ENCODE assay signal across 8 cellular contexts in genomic region chr6:127464881-127465459, GRCh38. TPM values are rescaled to one million over a fixed set of nuclear protein-coding genes. Genes with fewer than 3 reads are reported as not detected.
A peak's percentile ranks its signal among the peaks of the same experiment; 100 is the strongest.
DNase-seq lines count a peak whose midpoint lies in the region; ATAC-seq and TF ChIP-seq lines count a peak whose summit lies in the region.

No MANE protein-coding gene starts in this region.

- H3K36me3 Mint-ChIP-seq in activated T-helper 2 cell treated with anti-CD3 and anti-CD28 coated beads, Interferon-gamma antibody, Interleukin-2, Interleukin-4, amounts not matched to agents 10 μg/mL and 5 μg/mL and 100 μg/mL, durations not matched to agents 14 hours and 24 hours and 36 hours (ENCODE audit: low read depth): peaks cover 7% of the 10 kb centered on the region
- no peaks in the 10 kb centered on the region for H3K36me3 Mint-ChIP-seq in type B pancreatic cell

- no peaks in the 10 kb centered on the region for H3K27me3 Mint-ChIP-seq in activated T-helper 2 cell treated with anti-CD3 and anti-CD28 coated beads, Interferon-gamma antibody, Interleukin-2, Interleukin-4, amounts not matched to agents 10 μg/mL and 5 μg/mL and 100 μg/mL, durations not matched to agents 14 hours and 24 hours and 36 hours (ENCODE audit: low read depth)
- no peaks in the 10 kb centered on the region for H3K27me3 Mint-ChIP-seq in type B pancreatic cell

- peak; percentile 93 for ATAC-seq in GM21381 (IDR thresholded peaks at IDR 0.05; ENCODE audit: unreplicated experiment)

- no peak overlapping the region for H3K27ac Mint-ChIP-seq in activated T-helper 2 cell treated with anti-CD3 and anti-CD28 coated beads, Interferon-gamma antibody, Interleukin-2, Interleukin-4, amounts not matched to agents 10 μg/mL and 5 μg/mL and 100 μg/mL, durations not matched to agents 14 hours and 24 hours and 36 hours
- no peak overlapping the region for H3K27ac Mint-ChIP-seq in type B pancreatic cell

- TF ChIP-seq CTCF in type B pancreatic cell (conservative IDR thresholded peaks at IDR 0.05): peak; percentile 89

- H3K4me1 Mint-ChIP-seq in activated T-helper 2 cell treated with anti-CD3 and anti-CD28 coated beads, Interferon-gamma antibody, Interleukin-2, Interleukin-4, amounts not matched to agents 10 μg/mL and 5 μg/mL and 100 μg/mL, durations not matched to agents 14 hours and 24 hours and 36 hours (ENCODE audit: low read depth): peaks cover 25% of the 10 kb centered on the region
- no peaks in the 10 kb centered on the region for H3K4me1 Mint-ChIP-seq in type B pancreatic cell (ENCODE audit: unreplicated experiment)

- DNase-seq in DMS53 treated with DMSO at 0.1 percent for 48 hours (lab: John Stamatoyannopoulos, UW; ENCODE audit: unreplicated experiment): peak; percentile 21
- DNase-seq in HPDE6-E6E7 (ENCODE audit: extremely low spot score): peak; percentile 57
- peak; percentile 48 for DNase-seq in RPMI8226
- peak; percentile 31 for DNase-seq in activated T-helper 2 cell treated with anti-CD3 and anti-CD28 coated beads, Interferon-gamma antibody, Interleukin-2, Interleukin-4, amounts not matched to agents 10 μg/mL and 5 μg/mL and 100 μg/mL, durations not matched to agents 14 hours and 24 hours and 36 hours (ENCODE audit: low spot score)
- DNase-seq in globus pallidus (ENCODE audit: low spot score): peak; percentile 75
- DNase-seq in posterior cingulate gyrus: peak in 9 of 10 donors; percentile 43 to 93 (median 77)
- DNase-seq in type B pancreatic cell (ENCODE audit: extremely low spot score, unreplicated experiment): no peak

- H3K4me3 Mint-ChIP-seq in activated T-helper 2 cell treated with anti-CD3 and anti-CD28 coated beads, Interferon-gamma antibody, Interleukin-2, Interleukin-4, amounts not matched to agents 10 μg/mL and 5 μg/mL and 100 μg/mL, durations not matched to agents 14 hours and 24 hours and 36 hours (ENCODE audit: low read depth): no peak overlapping the region
- no peak overlapping the region for H3K4me3 Mint-ChIP-seq in type B pancreatic cell

- intact Hi-C loops in activated T-helper 2 cell treated with anti-CD3 and anti-CD28 coated beads, Interferon-gamma antibody, Interleukin-2, Interleukin-4, amounts not matched to agents 10 μg/mL and 5 μg/mL and 100 μg/mL, durations not matched to agents 14 hours and 24 hours and 36 hours (cut with micrococcal nuclease): loop anchor here (1.0 to 2.0 kb wide), 3 partner anchors 52 to 178 kb away; no protein-coding TSS in a partner anchor
- intact Hi-C loops in posterior cingulate gyrus (cut with DNase I): loop anchor here (2.0 to 5.0 kb wide), 3 partner anchors 52 to 177 kb away; partner anchors contain the start of gene MTCL3

- no peaks in the 10 kb centered on the region for H3K9me3 Mint-ChIP-seq in activated T-helper 2 cell treated with anti-CD3 and anti-CD28 coated beads, Interferon-gamma antibody, Interleukin-2, Interleukin-4, amounts not matched to agents 10 μg/mL and 5 μg/mL and 100 μg/mL, durations not matched to agents 14 hours and 24 hours and 36 hours
- no peaks in the 10 kb centered on the region for H3K9me3 Mint-ChIP-seq in type B pancreatic cell

RNA-seq across cellular contexts. Expression of gene KIAA0408, which starts 5.8 kb away (rescaled TPM):
- 18.5 and 19.6 TPM in 2 replicates for total RNA-seq in activated T-helper 2 cell treated with anti-CD3 and anti-CD28 coated beads, Interferon-gamma antibody, Interleukin-2, Interleukin-4, amounts not matched to agents 10 μg/mL and 5 μg/mL and 100 μg/mL, durations not matched to agents 14 hours and 24 hours and 36 hours
- total RNA-seq in type B pancreatic cell (ENCODE audit: low replicate concordance): 3.3 and 7.8 TPM in 2 replicates
